15 cellular contexts compared by ENCODE assay signal in genomic region chr6:138959521-138959920, GRCh38. TPM values are rescaled to one million over a fixed set of nuclear protein-coding genes. Genes with fewer than 3 reads are reported as not detected.
DNase-seq lines count a peak whose midpoint lies in the region; ATAC-seq and TF ChIP-seq lines count a peak whose summit lies in the region.
"Had no signal": no experiment of that assay in that cellular context is flagged by ENCODE, and none has a peak within 500 bp of the region (broad histone marks: within the 10 kb centered on the region; RNA-seq: fewer than 3 reads in every experiment).

No MANE protein-coding gene starts in this region.

- H3K27me3 Mint-ChIP-seq in progenitor cell of endocrine pancreas = no peaks in the 10 kb centered on the region
- H3K27me3 Mint-ChIP-seq: CD8-positive, alpha-beta memory T cell; IgD-negative memory B cell had no signal

- no peak overlapping the region for H3K4me2 ChIP-seq in GM23248 (ENCODE audit: unreplicated experiment)
- H3K4me2 ChIP-seq: A549, GM23338 had no signal

- H4K20me1 ChIP-seq in GM23248 (ENCODE audit: insufficient read depth) = 0 out of 2 replicates have a peak, but pooled peaks cover 6% of the 10 kb centered on the region

- DNase-seq in GM23248 (peak; percentile 42), RWPE2 (ENCODE audit: low spot score) (no peak), renal cortical epithelial cell (ENCODE audit: low read depth) (peak; percentile 32), progenitor cell of endocrine pancreas (ENCODE audit: low spot score, unreplicated experiment) (no peak), upper lobe of left lung (no peak)
- DNase-seq: BE2C; Caco-2; CD8-positive, alpha-beta memory T cell; GF-D8; H7 had no signal

- H3K4me3 ChIP-seq in GM23248 = no peak overlapping the region
- H3K4me3 ChIP-seq in RWPE2 (ENCODE audit: severe bottlenecking) = no peak overlapping the region
- no peak overlapping the region for H3K4me3 ChIP-seq in upper lobe of left lung
- H3K4me3 ChIP-seq: A549, GM23338 had no signal

- H3F3A ChIP-seq in GM23248 (ENCODE audit: insufficient read depth) = 0 out of 2 replicates have a peak, but pooled peaks cover 6% of the 10 kb centered on the region

- no peaks in the 10 kb centered on the region for H3K27me3 ChIP-seq in GM23248 (replicated peaks; ENCODE audit: insufficient read depth)
- H3K27me3 ChIP-seq in RWPE2 (ENCODE audit: insufficient read depth, poor library complexity, severe bottlenecking) = no peaks in the 10 kb centered on the region
- no peaks in the 10 kb centered on the region for H3K27me3 ChIP-seq in upper lobe of left lung
- H3K27me3 ChIP-seq: BE2C had no signal

- H3K79me2 ChIP-seq in GM23248 (ENCODE audit: insufficient read depth) = peaks cover 98% of the 10 kb centered on the region

- H3K4me1 ChIP-seq in GM23248 (ENCODE audit: insufficient read depth) (peaks cover 15% of the 10 kb centered on the region), RWPE2 (ENCODE audit: insufficient read depth, poor library complexity, severe bottlenecking) (peaks cover 3% of the 10 kb centered on the region), upper lobe of left lung (peaks cover 6 to 34% (median 19%) of the 10 kb centered on the region in 4 donors)
- H3K4me1 ChIP-seq: BE2C had no signal

- TF ChIP-seq CTCF in RWPE2 (IDR thresholded peaks at IDR 0.05; ENCODE audit: poor library complexity, severe bottlenecking) = no peak
- no peak for TF ChIP-seq CTCF in progenitor cell of endocrine pancreas (IDR thresholded peaks at IDR 0.05; ENCODE audit: unreplicated experiment)
- TF ChIP-seq CTCF in upper lobe of left lung (IDR thresholded peaks at IDR 0.05) = no peak

- no peaks in the 10 kb centered on the region for H3K36me3 Mint-ChIP-seq in progenitor cell of endocrine pancreas (ENCODE audit: insufficient read depth)
- H3K36me3 Mint-ChIP-seq: IgD-negative memory B cell had no signal

- no peaks in the 10 kb centered on the region for H3K36me3 ChIP-seq in GM23248 (ENCODE audit: low read depth)
- H3K36me3 ChIP-seq in RWPE2 (ENCODE audit: low read depth) = no peaks in the 10 kb centered on the region
- no peaks in the 10 kb centered on the region for H3K36me3 ChIP-seq in upper lobe of left lung
- H3K36me3 ChIP-seq: BE2C had no signal

- H3K9me3 Mint-ChIP-seq in progenitor cell of endocrine pancreas (ENCODE audit: low read depth) = no peaks in the 10 kb centered on the region
- H3K9me3 Mint-ChIP-seq: CD8-positive, alpha-beta memory T cell; GM23338; IgD-negative memory B cell had no signal

- H3K9me2 ChIP-seq in GM23248 (ENCODE audit: insufficient read depth) = no peaks in the 10 kb centered on the region

- no peaks in the 10 kb centered on the region for H3K9me3 ChIP-seq in GM23248 (ENCODE audit: low read depth)
- no peaks in the 10 kb centered on the region for H3K9me3 ChIP-seq in RWPE2 (ENCODE audit: severe bottlenecking)
- H3K9me3 ChIP-seq in upper lobe of left lung = no peaks in the 10 kb centered on the region
- H3K9me3 ChIP-seq: A549, BE2C, Caco-2 had no signal

- H3K4me1 Mint-ChIP-seq in progenitor cell of endocrine pancreas (ENCODE audit: low read depth) = peaks cover 13% of the 10 kb centered on the region

- no peak for TF ChIP-seq POLR2A in upper lobe of left lung (IDR thresholded peaks at IDR 0.05)

- H3K27ac ChIP-seq in GM23248 (no peak overlapping the region), RWPE2 (ENCODE audit: poor library complexity, severe bottlenecking) (no peak overlapping the region), upper lobe of left lung (no peak overlapping the region)
- H3K27ac ChIP-seq: A549 had no signal

- in situ Hi-C loops in GM23248 (cut with MboI) = no loop called here

- no peak overlapping the region for H2AFZ ChIP-seq in GM23248
- H2AFZ ChIP-seq: GM23338 had no signal

- ATAC-seq in RWPE2 (ENCODE audit: low read depth) = peak; percentile 49; the same call in 1 of the 3 replicates
- peak; percentile 88 for ATAC-seq in esophagus mucosa
- no peak for ATAC-seq in HG02884 (IDR thresholded peaks at IDR 0.05; ENCODE audit: unreplicated experiment)
- ATAC-seq in upper lobe of left lung (ENCODE audit: low FRiP score in 2 of 2) = no peak
- ATAC-seq: A549, GM23338 had no signal

- H3K27ac Mint-ChIP-seq in progenitor cell of endocrine pancreas = no peak overlapping the region
- H3K27ac Mint-ChIP-seq: GM23338, IgD-negative memory B cell had no signal

- no peak overlapping the region for H3K9ac ChIP-seq in GM23248

- no peak overlapping the region for H3K4me3 Mint-ChIP-seq in progenitor cell of endocrine pancreas (ENCODE audit: low read depth)
- H3K4me3 Mint-ChIP-seq: GM23338, IgD-negative memory B cell had no signal

- TF ChIP-seq EP300 in upper lobe of left lung (IDR thresholded peaks at IDR 0.05) = no peak

- WGBS in GM23248 (ENCODE audit: low coverage in 1 of 2, low lambda C conversion rate in 2 of 2, missing lambda C conversion rate in 2 of 2), 2 experiments = 98 to 99% methylated on average over 3 of the region's 3 CpGs
- 90 to 93% methylated on average over 3 of the region's 3 CpGs for WGBS in upper lobe of left lung, 2 donors

RNA-seq across cellular contexts. Expression of gene REPS1, which starts 28.5 kb away (rescaled TPM):
- 21.1 and 24.4 TPM in 2 replicates for total RNA-seq in GM23248 (2014; rRNA removed; shearing (Covaris generic))
- polyA plus RNA-seq in GM23248 (2016; fragmentation: Nextera tagmentation; extraction: Ambion mirVana) = 12.4 and 13.1 TPM in 2 replicates
- 42.2 TPM for total RNA-seq in esophagus mucosa
- total RNA-seq in renal cortical epithelial cell = 21.0 and 29.3 TPM in 2 replicates
- 60.3 and 64.3 TPM in 2 replicates for total RNA-seq in progenitor cell of endocrine pancreas
- 10 to 100 TPM; 30.8 to 90.1 (median 38.6) TPM for total RNA-seq in upper lobe of left lung

Comparison
In these comparisons a context has a peak if more than half of its experiments do, and no peak if none do; other contexts are left out.
1. DNase-seq: peak in GM23248 (single experiment) and renal cortical epithelial cell (single experiment); none in RWPE2 (single experiment), progenitor cell of endocrine pancreas (single experiment) and upper lobe of left lung (0 of 2).
2. ATAC-seq: peak in RWPE2 (single experiment) and esophagus mucosa (single experiment); none in HG02884 (single experiment) and upper lobe of left lung (0 of 2).